8 cellular contexts compared by ENCODE assay signal in genomic region chr22:50276143-50276542, GRCh38. TPM values are rescaled to one million over a fixed set of nuclear protein-coding genes. Genes with fewer than 3 reads are reported as not detected.
DNase-seq lines count a peak whose midpoint lies in the region; ATAC-seq and TF ChIP-seq lines count a peak whose summit lies in the region.

No MANE protein-coding gene starts in this region.

- DNase-seq in NCI-H2029 (lab: John Stamatoyannopoulos, UW) (peak; percentile 55), NCI-H2029 treated with DMSO at 0.1 percent for 48 hours (lab: John Stamatoyannopoulos, UW) (no peak), Peyer's patch (peak; percentile 56 to 93 (median 82)), substantia nigra (lab: John Stamatoyannopoulos, UW) (peak in 47 of 49 donors; percentile 20 to 98 (median 83)), SW480 (ENCODE audit: low spot score) (no peak)
- DNase-seq in central memory CD4-positive, alpha-beta T cell = peak; percentile 33

- TF ChIP-seq CTCF in Peyer's patch (IDR thresholded peaks at IDR 0.05) = peak in 5 of 6 experiments; percentile 22 to 69 (median 35)

- H3K27ac ChIP-seq in Peyer's patch = peak overlapping the region in 2 of 4 donors; percentile 38 to 49
- peak overlapping the region; percentile 62 for H3K27ac ChIP-seq in layer of hippocampus (ENCODE audit: low read depth, low read length)
- H3K27ac ChIP-seq in substantia nigra (ENCODE audit: low read depth, low read length, poor library complexity, severe bottlenecking) = peak overlapping the region; percentile 68

- H3K9me3 ChIP-seq in Peyer's patch = no peaks in the 10 kb centered on the region

- H3K36me3 ChIP-seq in Peyer's patch = peaks cover 0 to 68% (median 0%) of the 10 kb centered on the region in 3 donors

- TF ChIP-seq POLR2A in Peyer's patch (IDR thresholded peaks at IDR 0.05) = no peak

- H3K4me3 ChIP-seq in Peyer's patch = no peak overlapping the region

- H3K4me1 ChIP-seq in Peyer's patch = peaks cover 4 to 14% (median 9%) of the 10 kb centered on the region in 4 donors

- H3K27me3 ChIP-seq in Peyer's patch (no peaks in the 10 kb centered on the region), layer of hippocampus (ENCODE audit: control insufficient read depth, insufficient read depth, low read length) (peaks cover under 1% of the 10 kb centered on the region)

- ATAC-seq in GM21786 (IDR thresholded peaks at IDR 0.05; ENCODE audit: unreplicated experiment) = peak; percentile 69

RNA-seq across cellular contexts. Expression of gene MAPK11, which starts 6.0 kb away (rescaled TPM):
- 10 to 100 TPM in 1 of 4 donors, 1 to 10 TPM in 2, not detected in 1; 2.0 to 14.0 (median 2.5) TPM for total RNA-seq in Peyer's patch

RNA-seq across cellular contexts. Expression of gene MAPK12, which starts 14.7 kb away (rescaled TPM):
- 10 to 100 TPM in 1 of 4 donors, 1 to 10 TPM in 3; 1.2 to 37.1 (median 5.4) TPM for total RNA-seq in Peyer's patch

RNA-seq across cellular contexts. Expression of gene HDAC10, which starts 25.1 kb away (rescaled TPM):
- total RNA-seq in Peyer's patch = 100 to 1,000 TPM in 3 of 4 donors, 10 to 100 TPM in 1; 57.3 to 165 (median 119) TPM

RNA-seq across cellular contexts. Expression of gene PLXNB2, which starts 31.3 kb away (rescaled TPM):
- 100 to 1,000 TPM; 182 to 597 (median 307) TPM for total RNA-seq in Peyer's patch

RNA-seq across cellular contexts. Expression of gene TUBGCP6, which starts 31.3 kb away (rescaled TPM):
- total RNA-seq in Peyer's patch = 100 to 1,000 TPM in 2 of 4 donors, 10 to 100 TPM in 2; 51.5 to 163 (median 111) TPM

Comparison
In these comparisons a context has a peak if more than half of its experiments do, and no peak if none do; other contexts are left out.
1. DNase-seq: peak in NCI-H2029 (single experiment), Peyer's patch (3 of 3), central memory CD4-positive, alpha-beta T cell (single experiment) and substantia nigra (47 of 49); none in NCI-H2029 treated with DMSO at 0.1 percent for 48 hours (single experiment) and SW480 (single experiment).